Comparison of ENCODE assay signal across 23 cellular contexts in the genomic region with DNA sequence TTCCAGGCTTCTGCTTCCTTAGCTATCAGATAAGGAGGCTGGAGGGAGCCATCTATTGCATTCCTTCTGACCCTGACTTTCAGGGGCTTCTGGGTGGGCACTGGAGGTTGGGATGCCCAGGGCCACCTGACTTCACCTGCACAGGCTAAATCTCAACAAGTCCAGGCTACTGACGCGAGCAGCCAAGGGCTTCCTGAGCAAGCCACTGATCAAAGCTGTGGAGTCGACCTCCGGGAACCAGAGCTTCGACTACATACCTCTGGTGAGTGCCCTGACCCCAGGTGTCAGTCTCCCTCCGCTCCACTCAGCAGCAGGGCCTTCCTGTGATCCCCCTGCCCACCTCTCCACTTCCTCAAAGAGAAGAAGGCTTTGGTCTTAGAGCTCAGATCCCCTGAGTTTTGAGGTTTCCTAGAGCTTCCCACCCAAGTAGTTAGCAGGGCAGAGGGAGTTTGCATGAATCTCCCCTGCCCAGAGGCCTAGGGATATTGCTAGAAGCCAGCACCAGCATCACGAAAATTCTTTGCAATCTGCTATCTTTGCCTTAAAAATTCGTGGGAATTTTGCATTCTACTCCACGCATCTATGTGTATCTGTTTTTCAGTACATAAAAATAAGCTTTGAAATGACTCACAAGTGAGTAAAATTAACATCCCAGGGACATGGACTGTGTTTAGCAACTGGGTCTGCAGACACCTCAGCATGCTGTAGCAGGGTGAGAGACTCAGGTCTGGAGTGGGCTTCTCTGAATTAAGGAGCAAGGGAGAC.
"Had no signal": no experiment of that assay in that cellular context is flagged by ENCODE, and none has a peak within 500 bp of the region (broad histone marks: within the 10 kb centered on the region; RNA-seq: fewer than 3 reads in every experiment).

No MANE protein-coding gene starts in this region.

- H3K9ac ChIP-seq: parathyroid adenoma had no signal

- H3K9me3 Mint-ChIP-seq: effector memory CD8-positive, alpha-beta T cell had no signal

- H3K4me1 ChIP-seq: esophagus muscularis mucosa, gastroesophageal sphincter, right lobe of liver, thyroid gland, uterus had no signal

- H3K79me2 ChIP-seq: parathyroid adenoma had no signal

- H2AFZ ChIP-seq: parathyroid adenoma had no signal

- H3K9me3 ChIP-seq: esophagus muscularis mucosa, gastroesophageal sphincter, psoas muscle, right lobe of liver, thyroid gland, upper lobe of left lung, uterus had no signal

- H3K36me3 ChIP-seq: esophagus muscularis mucosa, gastroesophageal sphincter, right lobe of liver, thyroid gland, upper lobe of left lung, uterus had no signal

- H3K4me3 Mint-ChIP-seq: effector memory CD8-positive, alpha-beta T cell; nephron had no signal

- H3K27ac Mint-ChIP-seq: effector memory CD8-positive, alpha-beta T cell; nephron had no signal

- DNase-seq: effector memory CD8-positive, alpha-beta T cell; glutamatergic neuron; left cardiac atrium; left ventricle myocardium superior; mesenchymal stem cell; midbrain; occipital lobe; psoas muscle; retina; right lobe of liver; stimulated activated CD4-positive, alpha-beta T cell treated with anti-CD3 and anti-CD28 coated beads, Interleukin-12 subunit alpha, Interleukin-12 subunit beta, amount 100 ng/mL, for 4 hours; stimulated activated CD4-positive, alpha-beta T cell treated with anti-CD3 and anti-CD28 coated beads, Interleukin-2, amount 100 ng/mL, for 48 hours; stimulated activated naive CD4-positive, alpha-beta T cell treated with Interleukin-2 at 50 U/mL for 16 hours; thyroid gland; upper lobe of left lung; uterus had no signal

- H3K4me3 ChIP-seq: esophagus muscularis mucosa, gastroesophageal sphincter, lung, psoas muscle, right lobe of liver, skin epidermis, thyroid gland, upper lobe of left lung, uterus had no signal

- H3K27ac ChIP-seq: epithelial cell of prostate, esophagus muscularis mucosa, gastroesophageal sphincter, parathyroid adenoma, psoas muscle, right lobe of liver, skin epidermis, thyroid gland, upper lobe of left lung, uterus had no signal

- H3K27me3 ChIP-seq: right lobe of liver, thyroid gland, upper lobe of left lung, uterus had no signal

- ATAC-seq: effector memory CD8-positive, alpha-beta T cell; gastroesophageal sphincter; left cardiac atrium; left ventricle myocardium superior; psoas muscle; right lobe of liver had no signal

- H3K4me1 Mint-ChIP-seq: nephron had no signal
